11 cellular contexts compared by ENCODE assay signal in the genomic region with DNA sequence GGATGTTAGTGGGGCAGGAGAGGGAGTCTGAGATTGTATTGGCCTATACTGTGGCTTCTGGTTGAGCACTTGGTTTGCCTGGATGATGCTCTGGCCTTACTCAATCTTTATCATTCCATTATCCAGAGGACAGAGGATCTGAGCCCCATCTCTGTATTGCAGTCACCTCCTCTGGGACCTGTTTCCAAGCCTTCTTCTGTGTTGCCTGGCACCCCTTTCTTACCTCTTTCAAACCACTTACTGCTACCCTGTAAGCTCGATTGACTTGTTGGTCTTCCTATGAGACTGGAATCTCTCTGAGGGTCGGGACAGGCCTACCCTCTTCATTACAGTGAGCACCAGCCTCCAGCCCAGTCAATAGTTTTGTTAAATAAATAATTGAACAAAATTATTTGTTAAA. TPM values are rescaled to one million over a fixed set of nuclear protein-coding genes. Genes with fewer than 3 reads are reported as not detected.
DNase-seq lines count a peak whose midpoint lies in the region; ATAC-seq, FAIRE-seq and TF ChIP-seq lines count a peak whose summit lies in the region.
"Had no signal": no experiment of that assay in that cellular context is flagged by ENCODE, and none has a peak within 500 bp of the region (broad histone marks: within the 10 kb centered on the region; RNA-seq: fewer than 3 reads in every experiment).

No MANE protein-coding gene starts in this region.

- H4K8ac ChIP-seq in H9 (replicated peaks; ENCODE audit: insufficient read length, low read depth, low read length), result no peak overlapping the region

- H3K79me1 ChIP-seq in H9 (ENCODE audit: insufficient read depth, low read depth, low read length, poor library complexity, severe bottlenecking), result no peaks in the 10 kb centered on the region

- H3K27ac Mint-ChIP-seq in WTC11, result no peak overlapping the region
- no peak overlapping the region for H3K27ac Mint-ChIP-seq in H9
- H3K27ac Mint-ChIP-seq: activated naive CD8-positive, alpha-beta T cell treated with anti-CD3 and anti-CD28 coated beads, Interleukin-2, amount 10 ng/mL, durations not matched to agents 7 days and 5 days had no signal

- H3K27me3 Mint-ChIP-seq in WTC11 (ENCODE audit: low read depth), result peaks cover 35% of the 10 kb centered on the region
- H3K27me3 Mint-ChIP-seq in H9 (ENCODE audit: low read depth), result peaks cover 72% of the 10 kb centered on the region

- FAIRE-seq in keratinocyte (lab: Jason Lieb, UNC), result peak; percentile 5
- FAIRE-seq: HepG2 had no signal

- H3K9ac ChIP-seq in liver (ENCODE audit: low read depth in 1 of 2, low read length in 2 of 2), result peak overlapping the region in 1 of 2 donors; percentile 16
- H3K9ac ChIP-seq in keratinocyte (ENCODE audit: control insufficient read depth, extremely low read depth, insufficient read depth, low read length), result no peak overlapping the region
- H3K9ac ChIP-seq in H9 (ENCODE audit: extremely low read depth, insufficient read length, low read length), result no peak overlapping the region

- H2AFZ ChIP-seq in keratinocyte (ENCODE audit: control insufficient read depth, low read length), result no peak overlapping the region
- no peak overlapping the region for H2AFZ ChIP-seq in H9 (ENCODE audit: low read length)

- POLR2A ChIA-PET in WTC11 (lab: Charles Lee), result no interaction called here

- H3K4me3 ChIP-seq in liver (ENCODE audit: low read depth in 1 of 3, low read length in 3 of 3) (no peak overlapping the region), right lobe of liver (no peak overlapping the region), keratinocyte (ENCODE audit: control insufficient read depth in 2 of 3, extremely low read depth in 1 of 3, insufficient read depth in 2 of 3, low read depth in 1 of 3, low read length in 3 of 3) (no peak overlapping the region)
- H3K4me3 ChIP-seq: colonic mucosa had no signal

- H3K23ac ChIP-seq in H9 (ENCODE audit: insufficient read length, low read depth, low read length), result no peak overlapping the region

- WGBS in liver, result 78% methylated on average over 2 of the region's 2 CpGs
- 92% methylated on average over 2 of the region's 2 CpGs for WGBS in right lobe of liver (ENCODE audit: insufficient coverage, low coverage, low lambda C conversion rate, missing lambda C conversion rate)
- no CpG with 5 or more reads among the region's 2 CpGs for whole genome bisulfite sequencing in H9 (ENCODE audit: extremely low coverage, insufficient read length, low lambda C conversion rate)

- TF ChIP-seq CTCF in liver (IDR thresholded peaks at IDR 0.05; ENCODE audit: low read depth, low read length, missing input control) (no peak), right lobe of liver (IDR thresholded peaks at IDR 0.05) (no peak), keratinocyte (optimal IDR thresholded peaks at IDR 0.05 in 1 of 3, IDR thresholded peaks at IDR 0.05 in 1 of 3, conservative IDR thresholded peaks at IDR 0.05 in 1 of 3; ENCODE audit: extremely low read depth in 1 of 3, insufficient read depth in 2 of 3, low read length in 3 of 3) (no peak), WTC11 (IDR thresholded peaks at IDR 0.05) (no peak), H9 (conservative IDR thresholded peaks at IDR 0.05) (no peak)

- H3T11ph ChIP-seq in H9 (ENCODE audit: low read length), result no peak overlapping the region

- H3K4ac ChIP-seq in H9 (ENCODE audit: low read depth, low read length), result no peak overlapping the region

- H3K36me3 ChIP-seq in liver (ENCODE audit: control insufficient read depth in 4 of 4, insufficient read depth in 3 of 4, low read depth in 1 of 4, low read length in 3 of 4) (peaks cover 0 to 8% (median 4%) of the 10 kb centered on the region in 4 donors), right lobe of liver (peaks cover 0 to 8% (median 3%) of the 10 kb centered on the region in 4 donors), keratinocyte (ENCODE audit: control insufficient read depth in 2 of 2, extremely low read depth in 1 of 2, insufficient read depth in 2 of 2, low read length in 2 of 2) (peaks cover 2 to 10% of the 10 kb centered on the region in 2 experiments)

- H3K9me3 ChIP-seq in liver (ENCODE audit: control insufficient read depth in 4 of 4, low read length in 3 of 4), result no peaks in the 10 kb centered on the region
- no peaks in the 10 kb centered on the region for H3K9me3 ChIP-seq in right lobe of liver
- H3K9me3 ChIP-seq in keratinocyte (ENCODE audit: control insufficient read depth, low read depth, low read length), result no peaks in the 10 kb centered on the region
- H3K9me3 ChIP-seq in H9 (ENCODE audit: control insufficient read depth, low read depth, low read length), result no peaks in the 10 kb centered on the region
- H3K9me3 ChIP-seq: colonic mucosa had no signal

- no peak overlapping the region for H2BK15ac ChIP-seq in H9 (ENCODE audit: low read depth, low read length)

- H2BK5ac ChIP-seq in H9 (ENCODE audit: insufficient read length, low read length), result no peak overlapping the region

- no peak overlapping the region for H2BK120ac ChIP-seq in H9 (ENCODE audit: low read depth, low read length, poor library complexity, severe bottlenecking)

- dilution Hi-C loops in keratinocyte (cut with MboI; ENCODE audit: extremely low pct_ligation_motif_present, low sequenced_read_pairs), result no loop called here

- H4K91ac ChIP-seq in H9 (ENCODE audit: insufficient read length, low read depth, low read length), result no peak overlapping the region

- no peak for TF ChIP-seq RAD21 in liver (IDR thresholded peaks at IDR 0.05)

- no peak overlapping the region for H2BK12ac ChIP-seq in H9 (ENCODE audit: insufficient read length, low read depth, low read length)

- H3K4me2 ChIP-seq in keratinocyte (ENCODE audit: control insufficient read depth, extremely low read depth, insufficient read depth, low read depth, low read length) (peak overlapping the region; percentile 46), H9 (ENCODE audit: insufficient read depth, insufficient read length, low read length) (no peak overlapping the region)

- peaks cover 2% of the 10 kb centered on the region for H3K9me1 ChIP-seq in keratinocyte (ENCODE audit: control insufficient read depth, extremely low read depth, insufficient read depth, low read length)

- no peak overlapping the region for H4K5ac ChIP-seq in H9 (ENCODE audit: insufficient read length, low read depth, low read length)

- H3K4me1 ChIP-seq in liver (ENCODE audit: control insufficient read depth in 4 of 4, insufficient read depth in 4 of 4, low read length in 3 of 4) (peaks cover 0 to 15% (median 8%) of the 10 kb centered on the region in 4 donors), right lobe of liver (peaks cover 0 to 16% (median 4%) of the 10 kb centered on the region in 4 donors), keratinocyte (ENCODE audit: control insufficient read depth, extremely low read depth, insufficient read depth, low read length) (peaks cover 31% of the 10 kb centered on the region), H9 (ENCODE audit: insufficient read depth, low read length) (peaks cover under 1% of the 10 kb centered on the region; the same call in 1 of the 2 replicates)
- H3K4me1 ChIP-seq: colonic mucosa had no signal

- DNase-seq in right lobe of liver (no peak), keratinocyte (ENCODE audit: low read depth, low spot score) (no peak), sciatic nerve (ENCODE audit: low spot score) (peak; percentile 35), NCI-H345 treated with DMSO at 0.1 percent for 48 hours (lab: John Stamatoyannopoulos, UW; ENCODE audit: unreplicated experiment) (no peak), iPS-NIHi11 (ENCODE audit: low spot score) (no peak), WTC11 (ENCODE audit: low spot score) (no peak), H9 (no peak)
- DNase-seq: activated naive CD8-positive, alpha-beta T cell treated with anti-CD3 and anti-CD28 coated beads, Interleukin-2, amount 10 ng/mL, durations not matched to agents 7 days and 5 days; colonic mucosa had no signal

- TF ChIP-seq POLR2A in right lobe of liver (IDR thresholded peaks at IDR 0.05), result no peak

- intact Hi-C loops in right lobe of liver (cut with DNase I) (no loop called here), sciatic nerve (cut with DNase I) (no loop called here)

- peaks cover 15% of the 10 kb centered on the region for H3K4me1 Mint-ChIP-seq in WTC11
- H3K4me1 Mint-ChIP-seq in H9, result peaks cover 19 to 27% of the 10 kb centered on the region in 2 experiments

- ATAC-seq in right lobe of liver (no peak), sciatic nerve (no peak), WTC11 (no peak)
- ATAC-seq: HepG2 had no signal

- H3K27me3 ChIP-seq in liver (ENCODE audit: control insufficient read depth in 4 of 4, insufficient read depth in 4 of 4, low read length in 3 of 4) (no peaks in the 10 kb centered on the region), right lobe of liver (no peaks in the 10 kb centered on the region), keratinocyte (ENCODE audit: control insufficient read depth, extremely low read depth, insufficient read depth, low read length) (no peaks in the 10 kb centered on the region), H9 (ENCODE audit: insufficient read depth, low read length) (no peaks in the 10 kb centered on the region; the same call in 1 of the 2 replicates)
- H3K27me3 ChIP-seq: colonic mucosa had no signal

- no peak overlapping the region for H2AK5ac ChIP-seq in H9 (ENCODE audit: insufficient read length, low read length)

- no peaks in the 10 kb centered on the region for H3K9me3 Mint-ChIP-seq in WTC11
- peaks cover 0 to 3% of the 10 kb centered on the region in 2 experiments; a peak in 2 of 5 replicates for H3K9me3 Mint-ChIP-seq in H9
- H3K9me3 Mint-ChIP-seq: activated naive CD8-positive, alpha-beta T cell treated with anti-CD3 and anti-CD28 coated beads, Interleukin-2, amount 10 ng/mL, durations not matched to agents 7 days and 5 days had no signal

- H3K27ac ChIP-seq in liver (ENCODE audit: low read depth in 1 of 2, low read length in 2 of 2) (peak overlapping the region; percentile 19 to 35), right lobe of liver (peak overlapping the region in 1 of 3 donors; percentile 31), keratinocyte (ENCODE audit: control insufficient read depth, insufficient read depth, low read length) (no peak overlapping the region), H9 (ENCODE audit: insufficient read length, low read depth, low read length) (no peak overlapping the region)

- H3K23me2 ChIP-seq in H9 (ENCODE audit: insufficient read length, low read depth, low read length, poor library complexity, severe bottlenecking), result peaks cover 25% of the 10 kb centered on the region

- CTCF ChIA-PET in WTC11 (lab: Charles Lee), result interaction anchor here (0.7 to 1.3 kb wide), 2 partner anchors 20 to 57 kb away, joined by 3 to 4 read pairs; no protein-coding TSS in a partner anchor

- H3K14ac ChIP-seq in H9 (ENCODE audit: insufficient read depth, low read length), result no peak overlapping the region

- H3K18ac ChIP-seq in H9 (ENCODE audit: insufficient read length, low read depth, low read length), result no peak overlapping the region

- peaks cover 12% of the 10 kb centered on the region for H3K79me2 ChIP-seq in keratinocyte (ENCODE audit: control insufficient read depth, insufficient read depth, low read length)
- no peaks in the 10 kb centered on the region for H3K79me2 ChIP-seq in H9 (ENCODE audit: insufficient read depth, low read length)

- H3K36me3 Mint-ChIP-seq in WTC11, result peaks cover 4% of the 10 kb centered on the region
- H3K36me3 Mint-ChIP-seq in H9 (ENCODE audit: insufficient read depth in 1 of 3, low read depth in 3 of 3), result peaks cover 3 to 11% (median 5%) of the 10 kb centered on the region in 3 experiments

- H2BK20ac ChIP-seq in H9 (ENCODE audit: low read depth, low read length, poor library complexity, severe bottlenecking), result no peak overlapping the region

- H3K56ac ChIP-seq in H9 (ENCODE audit: insufficient read length, low read depth, low read length), result no peak overlapping the region

- H3K4me3 Mint-ChIP-seq in WTC11 (no peak overlapping the region), H9 (no peak overlapping the region)
- H3K4me3 Mint-ChIP-seq: activated naive CD8-positive, alpha-beta T cell treated with anti-CD3 and anti-CD28 coated beads, Interleukin-2, amount 10 ng/mL, durations not matched to agents 7 days and 5 days had no signal

- H4K20me1 ChIP-seq in keratinocyte (ENCODE audit: control insufficient read depth, extremely low read depth, insufficient read depth, low read length), result peaks cover 17% of the 10 kb centered on the region
- no peaks in the 10 kb centered on the region for H4K20me1 ChIP-seq in H9 (ENCODE audit: control insufficient read depth, insufficient read depth, insufficient read length)

RNA-seq across cellular contexts. Expression of a gene that starts 3.0 kb away (rescaled TPM):
- total RNA-seq in liver (10 to 100 TPM; 18.9 to 21.2 TPM), right lobe of liver (100 to 1,000 TPM in 1 of 6 experiments, 10 to 100 TPM in 4, 1 to 10 TPM in 1; 9.9 to 151 (median 49.5) TPM), sciatic nerve (209 TPM), WTC11 (2021) (23.9 to 57.4 TPM (median 50.8 TPM) in 3 replicates), H9 (2021) (28.1 and 33.9 TPM in 2 replicates)
- polyA plus RNA-seq in liver (10 to 100 TPM; 13.2 to 82.7 TPM), keratinocyte (29.2 to 141 TPM (median 121 TPM) in 3 replicates)
- 203 TPM for polyA plus RNA-seq in keratinocyte (2011; ENCODE audit: low read depth)
- polyA plus RNA-seq in keratinocyte (2011; cell fraction: cytosol; rRNA removed), result 59.7 and 69.9 TPM in 2 replicates
- 468 and 530 TPM in 2 replicates for polyA plus RNA-seq in keratinocyte (2011; cell fraction: nucleus; rRNA removed)
- polyA plus RNA-seq in keratinocyte (2012; ENCODE audit: low replicate concordance), result 11.9 and 76.3 TPM in 2 replicates
- 33.5 to 179 TPM (median 146 TPM) in 3 replicates for polyA minus RNA-seq in keratinocyte
- polyA minus RNA-seq in keratinocyte (2011; cell fraction: cytosol; rRNA and poly(A)+ RNA removed), result 174 TPM
- 415 and 474 TPM in 2 replicates for polyA minus RNA-seq in keratinocyte (2011; cell fraction: nucleus; rRNA and poly(A)+ RNA removed)

Comparison
In these comparisons a context has a peak if more than half of its experiments do, and no peak if none do; other contexts are left out.
1. H3K27ac ChIP-seq: peak in liver (2 of 2); none in keratinocyte (single experiment) and H9 (single experiment).